In the genomic region with DNA sequence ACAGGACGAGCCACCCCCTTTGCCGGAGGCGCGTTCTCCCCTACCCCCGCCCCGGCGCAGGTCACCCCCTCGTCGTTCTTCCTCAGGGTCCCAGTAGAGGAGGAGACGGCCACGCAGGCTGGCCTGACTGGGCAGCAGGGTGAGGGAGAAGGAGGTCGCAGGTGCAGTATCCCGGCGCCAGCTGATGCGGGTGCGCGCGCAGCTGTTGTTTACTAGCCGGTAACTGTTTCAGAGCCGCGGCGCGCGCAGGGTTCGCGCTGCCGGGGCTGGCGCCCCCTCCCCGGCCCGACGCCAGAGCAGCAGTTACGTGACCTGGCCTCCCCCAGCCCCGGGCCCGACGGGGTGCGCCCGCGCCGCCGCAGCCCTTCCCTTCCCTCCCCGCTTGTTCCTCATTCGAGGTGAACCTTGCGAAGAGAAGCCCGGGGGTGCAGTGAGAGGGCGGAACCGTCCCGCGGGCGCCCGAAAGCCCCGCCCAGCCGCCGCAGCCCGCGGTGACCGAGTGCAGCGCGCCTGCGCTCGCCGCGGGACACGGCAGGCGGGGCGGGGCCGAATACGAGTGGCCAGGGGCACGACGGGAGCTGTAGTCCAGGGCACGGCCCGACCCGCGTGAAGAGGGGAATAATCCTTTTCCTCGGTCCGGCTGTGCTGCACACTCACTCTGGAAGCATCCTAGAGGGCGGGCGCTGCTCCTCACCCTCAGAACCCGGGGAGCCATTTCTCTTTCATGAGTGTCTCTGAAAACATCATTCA, we compare ENCODE assay signal across 8 cellular contexts. TPM values are rescaled to one million over a fixed set of nuclear protein-coding genes. Genes with fewer than 3 reads are reported as not detected.
DNase-seq lines count a peak whose midpoint lies in the region; ATAC-seq and TF ChIP-seq lines count a peak whose summit lies in the region.

A gene (minus strand): TSS at position 225 of the 750 bp plus-strand sequence. CDS start 1,101 bp downstream, outside the sequence.

- peak; percentile 97 for DNase-seq in EL
- peak; percentile 81 for DNase-seq in GOT3 (lab: John Stamatoyannopoulos, UW)
- no peak for DNase-seq in LNCaP clone FGC (ENCODE audit: low read depth)
- DNase-seq in SHP77 treated with DMSO at 0.1 percent for 48 hours (lab: John Stamatoyannopoulos, UW) = peak; percentile 87
- peak; percentile 97 for DNase-seq in activated effector memory CD4-positive, alpha-beta T cell treated with anti-CD3 and anti-CD28 coated beads, Interleukin-2, amount 50 U/mL, for 16 hours
- DNase-seq in fibroblast of the aortic adventitia (ENCODE audit: low read depth) = peak; percentile 85
- peak; percentile 88 to 90 for DNase-seq in stimulated activated naive CD8-positive, alpha-beta T cell treated with anti-CD3 and anti-CD28 coated beads, Interleukin-15, amount 100 ng/mL, for 72 hours

- H3K27ac ChIP-seq in neural cell (ENCODE audit: low read length) = peak within 1 kb of the TSS; percentile 71

- peak; percentile 82 for ATAC-seq in stimulated activated naive CD8-positive, alpha-beta T cell treated with anti-CD3 and anti-CD28 coated beads, Interleukin-15, amount 100 ng/mL, for 72 hours

- H3K36me3 ChIP-seq in neural cell (ENCODE audit: insufficient read depth, low read length) = no peaks in the 10 kb centered on the region

- peaks cover 61% of the 10 kb centered on the region for H3K4me1 Mint-ChIP-seq in stimulated activated naive CD8-positive, alpha-beta T cell treated with anti-CD3 and anti-CD28 coated beads, Interleukin-15, amount 100 ng/mL, for 72 hours

- H3K27me3 Mint-ChIP-seq in stimulated activated naive CD8-positive, alpha-beta T cell treated with anti-CD3 and anti-CD28 coated beads, Interleukin-15, amount 100 ng/mL, for 72 hours = no peaks in the 10 kb centered on the region

- peak within 1 kb of the TSS; percentile 94 for H2AFZ ChIP-seq in neural cell (ENCODE audit: low read depth, low read length)

- peaks cover 21% of the 10 kb centered on the region for H3K79me2 ChIP-seq in neural cell (replicated peaks; ENCODE audit: insufficient read depth, low read length)

- H3K4me3 Mint-ChIP-seq in stimulated activated naive CD8-positive, alpha-beta T cell treated with anti-CD3 and anti-CD28 coated beads, Interleukin-15, amount 100 ng/mL, for 72 hours = peak within 1 kb of the TSS; percentile 96 to 99

- H3K9me2 ChIP-seq in neural cell (ENCODE audit: insufficient read depth, low read length) = no peaks in the 10 kb centered on the region

- H3K4me3 ChIP-seq in LNCaP clone FGC (ENCODE audit: low read depth, low read length) = peak within 1 kb of the TSS; percentile 81
- H3K4me3 ChIP-seq in fibroblast of the aortic adventitia (ENCODE audit: low read depth, low read length) = peak within 1 kb of the TSS; percentile 91
- peak within 1 kb of the TSS; percentile 99 for H3K4me3 ChIP-seq in neural cell (ENCODE audit: low read length)

- no peaks in the 10 kb centered on the region for H3K27me3 ChIP-seq in neural cell (ENCODE audit: insufficient read depth, low read depth, low read length)

- peak within 1 kb of the TSS; percentile 66 to 99 for H3K27ac Mint-ChIP-seq in stimulated activated naive CD8-positive, alpha-beta T cell treated with anti-CD3 and anti-CD28 coated beads, Interleukin-15, amount 100 ng/mL, for 72 hours

- peak; percentile 66 for TF ChIP-seq EP300 in neural cell (conservative IDR thresholded peaks at IDR 0.05; ENCODE audit: poor library complexity, severe bottlenecking)

- H4K20me1 ChIP-seq in neural cell (ENCODE audit: insufficient read depth) = no peaks in the 10 kb centered on the region

- H3F3A ChIP-seq in neural cell (ENCODE audit: insufficient read depth, low read length, poor library complexity, severe bottlenecking) = no peaks in the 10 kb centered on the region

- H3K4me2 ChIP-seq in neural cell (ENCODE audit: low read length) = peak within 1 kb of the TSS; percentile 96

- H3K9ac ChIP-seq in neural cell (ENCODE audit: low read length) = peak within 1 kb of the TSS; percentile 79

- no peak for TF ChIP-seq CTCF in LNCaP clone FGC (IDR thresholded peaks at IDR 0.05; ENCODE audit: control insufficient read depth, extremely low read depth, insufficient read depth)
- TF ChIP-seq CTCF in fibroblast of the aortic adventitia (IDR thresholded peaks at IDR 0.05; ENCODE audit: insufficient read depth, low read length) = no peak
- TF ChIP-seq CTCF in neural cell (IDR thresholded peaks at IDR 0.05; ENCODE audit: poor library complexity, severe bottlenecking) = peak; percentile 45

- TF ChIP-seq RAD21 in neural cell (conservative IDR thresholded peaks at IDR 0.05) = peak; percentile 44

- peaks cover 0 to 5% of the 10 kb centered on the region in 2 donors for H3K9me3 Mint-ChIP-seq in stimulated activated naive CD8-positive, alpha-beta T cell treated with anti-CD3 and anti-CD28 coated beads, Interleukin-15, amount 100 ng/mL, for 72 hours

- no peaks in the 10 kb centered on the region for H3K9me3 ChIP-seq in neural cell (ENCODE audit: low read length)

TF ChIP-seq in neural cell, 6 proteins besides CTCF, POLR2A, EP300 and RAD21:
- TF ChIP-seq POLR2AphosphoS5 (IDR thresholded peaks at IDR 0.05) (peak; percentile 82), EZH2 (IDR thresholded peaks at IDR 0.05; ENCODE audit: borderline replicate concordance, insufficient read depth, low read length, poor library complexity, severe bottlenecking) (no peak), MXI1 (conservative IDR thresholded peaks at IDR 0.05; ENCODE audit: poor library complexity, severe bottlenecking) (peak; percentile 77), SMC3 (conservative IDR thresholded peaks at IDR 0.05; ENCODE audit: poor library complexity) (peak; percentile 25), TAF1 (IDR thresholded peaks at IDR 0.05; ENCODE audit: low read depth) (peak; percentile 76)
- TF ChIP-seq, protein P1, sequence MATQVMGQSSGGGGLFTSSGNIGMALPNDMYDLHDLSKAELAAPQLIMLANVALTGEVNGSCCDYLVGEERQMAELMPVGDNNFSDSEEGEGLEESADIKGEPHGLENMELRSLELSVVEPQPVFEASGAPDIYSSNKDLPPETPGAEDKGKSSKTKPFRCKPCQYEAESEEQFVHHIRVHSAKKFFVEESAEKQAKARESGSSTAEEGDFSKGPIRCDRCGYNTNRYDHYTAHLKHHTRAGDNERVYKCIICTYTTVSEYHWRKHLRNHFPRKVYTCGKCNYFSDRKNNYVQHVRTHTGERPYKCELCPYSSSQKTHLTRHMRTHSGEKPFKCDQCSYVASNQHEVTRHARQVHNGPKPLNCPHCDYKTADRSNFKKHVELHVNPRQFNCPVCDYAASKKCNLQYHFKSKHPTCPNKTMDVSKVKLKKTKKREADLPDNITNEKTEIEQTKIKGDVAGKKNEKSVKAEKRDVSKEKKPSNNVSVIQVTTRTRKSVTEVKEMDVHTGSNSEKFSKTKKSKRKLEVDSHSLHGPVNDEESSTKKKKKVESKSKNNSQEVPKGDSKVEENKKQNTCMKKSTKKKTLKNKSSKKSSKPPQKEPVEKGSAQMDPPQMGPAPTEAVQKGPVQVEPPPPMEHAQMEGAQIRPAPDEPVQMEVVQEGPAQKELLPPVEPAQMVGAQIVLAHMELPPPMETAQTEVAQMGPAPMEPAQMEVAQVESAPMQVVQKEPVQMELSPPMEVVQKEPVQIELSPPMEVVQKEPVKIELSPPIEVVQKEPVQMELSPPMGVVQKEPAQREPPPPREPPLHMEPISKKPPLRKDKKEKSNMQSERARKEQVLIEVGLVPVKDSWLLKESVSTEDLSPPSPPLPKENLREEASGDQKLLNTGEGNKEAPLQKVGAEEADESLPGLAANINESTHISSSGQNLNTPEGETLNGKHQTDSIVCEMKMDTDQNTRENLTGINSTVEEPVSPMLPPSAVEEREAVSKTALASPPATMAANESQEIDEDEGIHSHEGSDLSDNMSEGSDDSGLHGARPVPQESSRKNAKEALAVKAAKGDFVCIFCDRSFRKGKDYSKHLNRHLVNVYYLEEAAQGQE (IDR thresholded peaks at IDR 0.05; ENCODE audit: borderline replicate concordance) = peak; percentile 85

RNA-seq across cellular contexts. Expression of the gene that starts here (rescaled TPM):
- total RNA-seq in fibroblast of the aortic adventitia (ENCODE audit: low replicate concordance) = 29.4 and 47.3 TPM in 2 replicates
- polyA plus RNA-seq in neural cell = 7.0 and 7.3 TPM in 2 replicates
- polyA minus RNA-seq in neural cell = 39.0 and 43.6 TPM in 2 replicates
